In the genomic region with DNA sequence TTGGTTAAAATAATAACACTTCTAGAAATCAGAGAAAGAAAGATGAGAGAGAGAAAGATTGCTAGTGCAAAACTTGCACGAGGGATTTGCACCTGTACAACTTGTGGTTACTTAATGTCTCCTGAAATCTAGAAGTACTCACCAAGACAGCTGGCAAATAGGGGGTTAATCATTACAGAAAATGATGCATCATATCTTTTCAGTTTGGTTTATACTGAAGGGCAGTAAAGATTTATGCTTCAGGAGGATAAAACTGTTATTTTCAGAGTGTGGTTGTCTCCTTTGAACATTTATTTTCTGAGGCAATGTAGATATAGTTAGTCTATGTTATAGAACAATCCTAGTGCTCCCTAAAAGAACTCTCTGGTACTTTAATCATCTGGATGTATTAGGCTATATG, we compare ENCODE assay signal across 1 cellular context.
TF ChIP-seq lines count a peak whose summit lies in the region.

No MANE protein-coding gene starts in this region.

TF ChIP-seq in GM12878, 131 proteins besides CTCF, POLR2A, EP300 and RAD21:
- no peak for TF ChIP-seq SREBF2 (IDR thresholded peaks at IDR 0.05; ENCODE audit: low read length)
- TF ChIP-seq, protein P1, sequence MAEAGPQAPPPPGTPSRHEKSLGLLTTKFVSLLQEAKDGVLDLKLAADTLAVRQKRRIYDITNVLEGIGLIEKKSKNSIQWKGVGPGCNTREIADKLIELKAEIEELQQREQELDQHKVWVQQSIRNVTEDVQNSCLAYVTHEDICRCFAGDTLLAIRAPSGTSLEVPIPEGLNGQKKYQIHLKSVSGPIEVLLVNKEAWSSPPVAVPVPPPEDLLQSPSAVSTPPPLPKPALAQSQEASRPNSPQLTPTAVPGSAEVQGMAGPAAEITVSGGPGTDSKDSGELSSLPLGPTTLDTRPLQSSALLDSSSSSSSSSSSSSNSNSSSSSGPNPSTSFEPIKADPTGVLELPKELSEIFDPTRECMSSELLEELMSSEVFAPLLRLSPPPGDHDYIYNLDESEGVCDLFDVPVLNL (IDR thresholded peaks at IDR 0.05; ENCODE audit: low read depth, low read length), result no peak
- TF ChIP-seq ZNF274 (IDR thresholded peaks at IDR 0.05; ENCODE audit: insufficient read depth, insufficient read length), result no peak
- no peak for TF ChIP-seq SMAD5 (IDR thresholded peaks at IDR 0.05; ENCODE audit: low read depth)
- no peak for TF ChIP-seq RUNX3 (IDR thresholded peaks at IDR 0.05; ENCODE audit: low read length)
- no peak for TF ChIP-seq EZH2 (IDR thresholded peaks at IDR 0.05; ENCODE audit: borderline replicate concordance, control insufficient read depth, low read depth, low read length)
- TF ChIP-seq STAT3 (IDR thresholded peaks at IDR 0.05; ENCODE audit: low read depth, low read length), result no peak
- no peak for TF ChIP-seq BMI1 (IDR thresholded peaks at IDR 0.05; ENCODE audit: borderline replicate concordance)
- TF ChIP-seq, protein P2, sequence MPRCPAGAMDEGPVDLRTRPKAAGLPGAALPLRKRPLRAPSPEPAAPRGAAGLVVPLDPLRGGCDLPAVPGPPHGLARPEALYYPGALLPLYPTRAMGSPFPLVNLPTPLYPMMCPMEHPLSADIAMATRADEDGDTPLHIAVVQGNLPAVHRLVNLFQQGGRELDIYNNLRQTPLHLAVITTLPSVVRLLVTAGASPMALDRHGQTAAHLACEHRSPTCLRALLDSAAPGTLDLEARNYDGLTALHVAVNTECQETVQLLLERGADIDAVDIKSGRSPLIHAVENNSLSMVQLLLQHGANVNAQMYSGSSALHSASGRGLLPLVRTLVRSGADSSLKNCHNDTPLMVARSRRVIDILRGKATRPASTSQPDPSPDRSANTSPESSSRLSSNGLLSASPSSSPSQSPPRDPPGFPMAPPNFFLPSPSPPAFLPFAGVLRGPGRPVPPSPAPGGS (IDR thresholded peaks at IDR 0.05; ENCODE audit: borderline replicate concordance, insufficient read depth, low read depth, low read length, poor library complexity, severe bottlenecking), result no peak
- TF ChIP-seq, protein P3, sequence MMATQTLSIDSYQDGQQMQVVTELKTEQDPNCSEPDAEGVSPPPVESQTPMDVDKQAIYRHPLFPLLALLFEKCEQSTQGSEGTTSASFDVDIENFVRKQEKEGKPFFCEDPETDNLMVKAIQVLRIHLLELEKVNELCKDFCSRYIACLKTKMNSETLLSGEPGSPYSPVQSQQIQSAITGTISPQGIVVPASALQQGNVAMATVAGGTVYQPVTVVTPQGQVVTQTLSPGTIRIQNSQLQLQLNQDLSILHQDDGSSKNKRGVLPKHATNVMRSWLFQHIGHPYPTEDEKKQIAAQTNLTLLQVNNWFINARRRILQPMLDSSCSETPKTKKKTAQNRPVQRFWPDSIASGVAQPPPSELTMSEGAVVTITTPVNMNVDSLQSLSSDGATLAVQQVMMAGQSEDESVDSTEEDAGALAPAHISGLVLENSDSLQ (IDR thresholded peaks at IDR 0.05), result no peak
- TF ChIP-seq ZBED1 (IDR thresholded peaks at IDR 0.05; ENCODE audit: borderline replicate concordance), result no peak
- TF ChIP-seq, protein P4, sequence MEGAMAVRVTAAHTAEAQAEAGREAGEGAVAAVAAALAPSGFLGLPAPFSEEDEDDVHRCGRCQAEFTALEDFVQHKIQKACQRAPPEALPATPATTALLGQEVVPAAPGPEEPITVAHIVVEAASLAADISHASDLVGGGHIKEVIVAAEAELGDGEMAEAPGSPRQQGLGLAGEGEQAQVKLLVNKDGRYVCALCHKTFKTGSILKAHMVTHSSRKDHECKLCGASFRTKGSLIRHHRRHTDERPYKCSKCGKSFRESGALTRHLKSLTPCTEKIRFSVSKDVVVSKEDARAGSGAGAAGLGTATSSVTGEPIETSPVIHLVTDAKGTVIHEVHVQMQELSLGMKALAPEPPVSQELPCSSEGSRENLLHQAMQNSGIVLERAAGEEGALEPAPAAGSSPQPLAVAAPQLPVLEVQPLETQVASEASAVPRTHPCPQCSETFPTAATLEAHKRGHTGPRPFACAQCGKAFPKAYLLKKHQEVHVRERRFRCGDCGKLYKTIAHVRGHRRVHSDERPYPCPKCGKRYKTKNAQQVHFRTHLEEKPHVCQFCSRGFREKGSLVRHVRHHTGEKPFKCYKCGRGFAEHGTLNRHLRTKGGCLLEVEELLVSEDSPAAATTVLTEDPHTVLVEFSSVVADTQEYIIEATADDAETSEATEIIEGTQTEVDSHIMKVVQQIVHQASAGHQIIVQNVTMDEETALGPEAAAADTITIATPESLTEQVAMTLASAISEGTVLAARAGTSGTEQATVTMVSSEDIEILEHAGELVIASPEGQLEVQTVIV (IDR thresholded peaks at IDR 0.05; ENCODE audit: borderline replicate concordance, partially characterized antibody), result no peak
- no peak for TF ChIP-seq CHD1 (IDR thresholded peaks at IDR 0.05; ENCODE audit: low read depth, low read length)
- TF ChIP-seq CEBPB (IDR thresholded peaks at IDR 0.05; ENCODE audit: borderline replicate concordance in 1 of 2, low read depth in 2 of 2, low read length in 2 of 2), result no peak
- no peak for TF ChIP-seq NFIC (IDR thresholded peaks at IDR 0.05; ENCODE audit: low read depth, low read length)
- TF ChIP-seq FOXM1 (IDR thresholded peaks at IDR 0.05; ENCODE audit: low read depth, low read length), result no peak
- TF ChIP-seq, protein P5, sequence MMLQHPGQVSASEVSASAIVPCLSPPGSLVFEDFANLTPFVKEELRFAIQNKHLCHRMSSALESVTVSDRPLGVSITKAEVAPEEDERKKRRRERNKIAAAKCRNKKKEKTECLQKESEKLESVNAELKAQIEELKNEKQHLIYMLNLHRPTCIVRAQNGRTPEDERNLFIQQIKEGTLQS (IDR thresholded peaks at IDR 0.05; ENCODE audit: borderline replicate concordance, extremely low read depth, low read depth, low read length), result no peak
- TF ChIP-seq IKZF1 (conservative IDR thresholded peaks at IDR 0.05), result no peak
